In genomic region chrX:2630935-2631742, GRCh38 we compare ENCODE assay signal across 7 cellular contexts. TPM values are rescaled to one million over a fixed set of nuclear protein-coding genes. Genes with fewer than 3 reads are reported as not detected.
DNase-seq lines count a peak whose midpoint lies in the region; ATAC-seq, FAIRE-seq and TF ChIP-seq lines count a peak whose summit lies in the region.
"Not testable (repeated sequence)": the region's sequence is repeated elsewhere in the genome, so short reads cannot be mapped to it uniquely, and the experiment has no call there.

No MANE protein-coding gene starts in this region.

- H2AFZ ChIP-seq in HepG2 (ENCODE audit: low read length): not testable (repeated sequence)

- H3K27ac ChIP-seq in HepG2 (ENCODE audit: extremely low read length, insufficient read depth, low read length): peak overlapping the region; percentile 68

- not testable (repeated sequence) for H3K4me3 ChIP-seq in GM12865 (ENCODE audit: low read depth, low read length); HepG2 (replicated peaks in 1 of 3; ENCODE audit: insufficient read depth in 1 of 3, low read depth in 2 of 3, low read length in 3 of 3)

- intact Hi-C loops in activated T-helper 1 cell treated with anti-CD3 and anti-CD28 coated beads, Interleukin-12 subunit alpha, Interleukin-12 subunit beta, Interleukin-2, Interleukin-4 antibody, amounts not matched to agents 30 ng/mL and 10 ng/mL and 1 ng/mL, durations not matched to agents 14 hours and 24 hours and 36 hours (cut with micrococcal nuclease); MCF 10A (cut with micrococcal nuclease); HepG2 (cut with micrococcal nuclease; ENCODE audit: unreplicated experiment): not testable (repeated sequence)

- H3K79me2 ChIP-seq in HepG2 (ENCODE audit: insufficient read depth, low read length): not testable (repeated sequence)

- not testable (repeated sequence) for TF ChIP-seq RAD21 in HepG2 (CRISPR knock-in tag; IDR thresholded peaks at IDR 0.05)

- POLR2A ChIA-PET in MCF 10A (lab: Yijun Ruan, JAX); HepG2 (lab: Yijun Ruan, JAX): not testable (repeated sequence)

- DNase-seq in GM12865 (ENCODE audit: low read depth) (peak; percentile 26), M059J (ENCODE audit: low read depth) (peak; percentile 9), T-helper 2 cell (peak in 3 of 5 experiments; percentile 28 to 84 (median 80)), MCF 10A (ENCODE audit: unreplicated experiment) (peak; percentile 68), HepG2 (ENCODE audit: low spot score) (peak; percentile 59)
- not testable (repeated sequence) for DNase-seq in activated T-helper 1 cell treated with anti-CD3 and anti-CD28 coated beads, Interleukin-12 subunit alpha, Interleukin-12 subunit beta, Interleukin-2, Interleukin-4 antibody, amounts not matched to agents 30 ng/mL and 10 ng/mL and 1 ng/mL, durations not matched to agents 14 hours and 24 hours and 36 hours (ENCODE audit: low spot score)
- peak; percentile 8 for DNase-seq in stimulated activated CD4-positive, alpha-beta T cell treated with anti-CD3 and anti-CD28 coated beads, Interleukin-1b, Interleukin-23, amount 100 ng/mL, for 48 hours

- ATAC-seq in HepG2: not testable (repeated sequence)

- TF ChIP-seq EP300 in HepG2 (IDR thresholded peaks at IDR 0.05; ENCODE audit: low read depth in 2 of 2, low read length in 2 of 2); HepG2 (CRISPR knock-in tag; IDR thresholded peaks at IDR 0.05; ENCODE audit: borderline replicate concordance): not testable (repeated sequence)

- peak overlapping the region; percentile 78 for H3K27ac Mint-ChIP-seq in activated T-helper 1 cell treated with anti-CD3 and anti-CD28 coated beads, Interleukin-12 subunit alpha, Interleukin-12 subunit beta, Interleukin-2, Interleukin-4 antibody, amounts not matched to agents 30 ng/mL and 10 ng/mL and 1 ng/mL, durations not matched to agents 14 hours and 24 hours and 36 hours
- peak overlapping the region; percentile 95 for H3K27ac Mint-ChIP-seq in MCF 10A (ENCODE audit: low read depth, unreplicated experiment)

- not testable (repeated sequence) for FAIRE-seq in HepG2 (lab: Jason Lieb, UNC)

- 95% methylated on average over 6 of the region's 6 CpGs for whole genome bisulfite sequencing in HepG2 (ENCODE audit: low lambda C conversion rate)

- in situ Hi-C loops in HepG2 (cut with HindIII; ENCODE audit: extremely low pct_ligation_motif_present, low pct_unique_long_range_greater_than_20kb): not testable (repeated sequence)

- H3K27me3 ChIP-seq in HepG2 (ENCODE audit: control insufficient read depth in 1 of 2, insufficient read depth in 2 of 2, low read length in 2 of 2): not testable (repeated sequence)

- BruUV-seq in MCF 10A (replicated peaks; lab: Mats Ljungman, UMichigan): TSS peak; percentile 30
- BruUV-seq in HepG2 (replicated peaks; lab: Mats Ljungman, UMichigan): not testable (repeated sequence)

- not testable (repeated sequence) for H3K27me3 Mint-ChIP-seq in activated T-helper 1 cell treated with anti-CD3 and anti-CD28 coated beads, Interleukin-12 subunit alpha, Interleukin-12 subunit beta, Interleukin-2, Interleukin-4 antibody, amounts not matched to agents 30 ng/mL and 10 ng/mL and 1 ng/mL, durations not matched to agents 14 hours and 24 hours and 36 hours (ENCODE audit: insufficient read depth); MCF 10A (ENCODE audit: insufficient read depth, unreplicated experiment)

- not testable (repeated sequence) for TF ChIP-seq POLR2A in HepG2 (IDR thresholded peaks at IDR 0.05; ENCODE audit: insufficient read depth in 1 of 2, low read depth in 2 of 2, low read length in 2 of 2)

- H3K4me1 ChIP-seq in HepG2 (ENCODE audit: insufficient read depth, low read length): not testable (repeated sequence)

- H3K36me3 Mint-ChIP-seq in activated T-helper 1 cell treated with anti-CD3 and anti-CD28 coated beads, Interleukin-12 subunit alpha, Interleukin-12 subunit beta, Interleukin-2, Interleukin-4 antibody, amounts not matched to agents 30 ng/mL and 10 ng/mL and 1 ng/mL, durations not matched to agents 14 hours and 24 hours and 36 hours (ENCODE audit: low read depth): peaks cover 63% of the 10 kb centered on the region
- peaks cover 23% of the 10 kb centered on the region for H3K36me3 Mint-ChIP-seq in MCF 10A (ENCODE audit: insufficient read depth, unreplicated experiment)

- H3K9me3 ChIP-seq in HepG2 (ENCODE audit: low read length): peaks cover 19% of the 10 kb centered on the region; the same call in 1 of the 2 replicates

- TF ChIP-seq CTCF in GM12865 (IDR thresholded peaks at IDR 0.05; ENCODE audit: insufficient read depth, low read depth, low read length, missing control alignments); MCF 10A (IDR thresholded peaks at IDR 0.05; ENCODE audit: unreplicated experiment); HepG2 (CRISPR knock-in tag; IDR thresholded peaks at IDR 0.05): not testable (repeated sequence)

- not testable (repeated sequence) for H3K9ac ChIP-seq in HepG2 (ENCODE audit: insufficient read depth, low read depth, low read length)

- H3K4me1 Mint-ChIP-seq in activated T-helper 1 cell treated with anti-CD3 and anti-CD28 coated beads, Interleukin-12 subunit alpha, Interleukin-12 subunit beta, Interleukin-2, Interleukin-4 antibody, amounts not matched to agents 30 ng/mL and 10 ng/mL and 1 ng/mL, durations not matched to agents 14 hours and 24 hours and 36 hours (ENCODE audit: low read depth): peaks cover 28% of the 10 kb centered on the region
- not testable (repeated sequence) for H3K4me1 Mint-ChIP-seq in MCF 10A (ENCODE audit: insufficient read depth, unreplicated experiment)

- peaks cover 43% of the 10 kb centered on the region for H3K9me3 Mint-ChIP-seq in activated T-helper 1 cell treated with anti-CD3 and anti-CD28 coated beads, Interleukin-12 subunit alpha, Interleukin-12 subunit beta, Interleukin-2, Interleukin-4 antibody, amounts not matched to agents 30 ng/mL and 10 ng/mL and 1 ng/mL, durations not matched to agents 14 hours and 24 hours and 36 hours
- peaks cover 21% of the 10 kb centered on the region for H3K9me3 Mint-ChIP-seq in MCF 10A (ENCODE audit: unreplicated experiment)

- H4K20me1 ChIP-seq in HepG2 (ENCODE audit: insufficient read depth, low read length): not testable (repeated sequence)

- H3K36me3 ChIP-seq in HepG2 (replicated peaks in 1 of 2; ENCODE audit: control insufficient read depth in 1 of 2, insufficient read depth in 2 of 2, low read length in 2 of 2): peaks cover 6 to 19% of the 10 kb centered on the region in 2 experiments

- not testable (repeated sequence) for H3K4me3 Mint-ChIP-seq in activated T-helper 1 cell treated with anti-CD3 and anti-CD28 coated beads, Interleukin-12 subunit alpha, Interleukin-12 subunit beta, Interleukin-2, Interleukin-4 antibody, amounts not matched to agents 30 ng/mL and 10 ng/mL and 1 ng/mL, durations not matched to agents 14 hours and 24 hours and 36 hours
- H3K4me3 Mint-ChIP-seq in MCF 10A (ENCODE audit: unreplicated experiment): peak overlapping the region; percentile 59

- CTCF ChIA-PET in MCF 10A (lab: Yijun Ruan, JAX); HepG2 (lab: Yijun Ruan, JAX; ENCODE audit: low intra/inter-chr PET ratio, low total read pairs): not testable (repeated sequence)

- not testable (repeated sequence) for H3K4me2 ChIP-seq in HepG2 (ENCODE audit: low read depth, low read length)

TF ChIP-seq in HepG2, 621 proteins besides CTCF, POLR2A, EP300 and RAD21 (continues in another document):
- TF ChIP-seq, protein P1, sequence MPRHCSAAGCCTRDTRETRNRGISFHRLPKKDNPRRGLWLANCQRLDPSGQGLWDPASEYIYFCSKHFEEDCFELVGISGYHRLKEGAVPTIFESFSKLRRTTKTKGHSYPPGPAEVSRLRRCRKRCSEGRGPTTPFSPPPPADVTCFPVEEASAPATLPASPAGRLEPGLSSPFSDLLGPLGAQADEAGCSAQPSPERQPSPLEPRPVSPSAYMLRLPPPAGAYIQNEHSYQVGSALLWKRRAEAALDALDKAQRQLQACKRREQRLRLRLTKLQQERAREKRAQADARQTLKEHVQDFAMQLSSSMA (CRISPR knock-in tag; IDR thresholded peaks at IDR 0.05): peak; percentile 99
- not testable (repeated sequence) for TF ChIP-seq CREB1 (IDR thresholded peaks at IDR 0.05)
- TF ChIP-seq CREB1 (CRISPR knock-in tag; IDR thresholded peaks at IDR 0.05) (peak; percentile 44; the same call in 1 of the 2 replicates), MIXL1 (CRISPR knock-in tag; IDR thresholded peaks at IDR 0.05) (peak; percentile 52; the same call in 1 of the 2 replicates)

RNA-seq across cellular contexts. Expression of gene CD99, which starts 60.0 kb away (rescaled TPM):
- total RNA-seq in M059J (2014; rRNA removed; shearing (Covaris generic)): 282 and 343 TPM in 2 replicates
- total RNA-seq in activated T-helper 1 cell treated with anti-CD3 and anti-CD28 coated beads, Interleukin-12 subunit alpha, Interleukin-12 subunit beta, Interleukin-2, Interleukin-4 antibody, amounts not matched to agents 30 ng/mL and 10 ng/mL and 1 ng/mL, durations not matched to agents 14 hours and 24 hours and 36 hours: 421 and 437 TPM in 2 replicates
- 173 and 176 TPM in 2 replicates for total RNA-seq in MCF 10A (2022)
- total RNA-seq in HepG2 (2016; rRNA removed; fragmentation: Illumina TruSeq; extraction: Trizol): 57.9 and 111 TPM in 2 replicates
- total RNA-seq in HepG2 (2016; cell fraction: cytosol; rRNA removed; fragmentation: Illumina TruSeq; extraction: Trizol; ENCODE audit: low read depth): 64.5 and 76.9 TPM in 2 replicates
- 52.0 and 103 TPM in 2 replicates for total RNA-seq in HepG2 (2016; cell fraction: insoluble cytoplasmic fraction; rRNA removed; fragmentation: Illumina TruSeq; extraction: Trizol)
- total RNA-seq in HepG2 (2016; cell fraction: membrane; rRNA removed; fragmentation: Illumina TruSeq; extraction: Trizol): 78.1 and 98.3 TPM in 2 replicates
- total RNA-seq in HepG2 (2016; cell fraction: nucleus; rRNA removed; fragmentation: Illumina TruSeq; extraction: Trizol): 96.6 and 113 TPM in 2 replicates
- 77.7 and 78.8 TPM in 2 replicates for polyA plus RNA-seq in HepG2 (2011; rRNA removed)
- polyA plus RNA-seq in HepG2 (2011; cell fraction: cytosol; rRNA removed): 125 and 154 TPM in 2 replicates
- polyA plus RNA-seq in HepG2 (2011; cell fraction: nucleus; rRNA removed): 95.3 and 97.6 TPM in 2 replicates
- polyA plus RNA-seq in HepG2 (2012): 165 and 308 TPM in 2 replicates
- polyA plus RNA-seq in HepG2 (2016; cell fraction: cytosol; fragmentation: Illumina TruSeq; extraction: Trizol; ENCODE audit: low read depth): 210 and 248 TPM in 2 replicates
- polyA plus RNA-seq in HepG2 (2016; cell fraction: insoluble cytoplasmic fraction; fragmentation: Illumina TruSeq; extraction: Trizol; ENCODE audit: low read depth): 125 and 147 TPM in 2 replicates
- polyA plus RNA-seq in HepG2 (2016; cell fraction: membrane; fragmentation: Illumina TruSeq; extraction: Trizol; ENCODE audit: low read depth): 191 and 218 TPM in 2 replicates
- polyA plus RNA-seq in HepG2 (2016; cell fraction: nucleus; fragmentation: Illumina TruSeq; extraction: Trizol; ENCODE audit: insufficient read depth, low read depth): 304 and 330 TPM in 2 replicates
- polyA minus RNA-seq in HepG2 (2011; rRNA and poly(A)+ RNA removed; ENCODE audit: low replicate concordance): 27.9 and 30.5 TPM in 2 replicates
- 59.3 and 60.8 TPM in 2 replicates for polyA minus RNA-seq in HepG2 (2011; cell fraction: cytosol; rRNA and poly(A)+ RNA removed)
- 32.6 TPM in 2 replicates for polyA minus RNA-seq in HepG2 (2011; cell fraction: nucleus; rRNA and poly(A)+ RNA removed)
